ENCODE assay signal across 17 cellular contexts in genomic region chr10:24891823-24892222, GRCh38.
DNase-seq lines count a peak whose midpoint lies in the region; TF ChIP-seq lines count a peak whose summit lies in the region.
"Had no signal": no experiment of that assay in that cellular context is flagged by ENCODE, and none has a peak within 500 bp of the region (broad histone marks: within the 10 kb centered on the region; RNA-seq: fewer than 3 reads in every experiment).

No MANE protein-coding gene starts in this region.

- H3K4me3 ChIP-seq in astrocyte of the cerebellum (ENCODE audit: low read depth, low read length) (no peak overlapping the region), kidney epithelial cell (ENCODE audit: low read depth, low read length) (no peak overlapping the region), endodermal cell (ENCODE audit: low read length) (no peak overlapping the region)
- H3K4me3 ChIP-seq: spleen, vagina had no signal

- WGBS in endodermal cell (ENCODE audit: insufficient coverage in 1 of 2, insufficient read length in 1 of 2), 2 experiments = 90% methylated on average over 1 of the region's 1 CpG; no CpG with 5 or more reads in 1 of the 2 experiments

- no peak overlapping the region for H3K4me3 Mint-ChIP-seq in endodermal cell
- H3K4me3 Mint-ChIP-seq: CD8-positive, alpha-beta T cell; natural killer cell treated with Interleukin-12 subunit alpha and Interleukin-12 subunit beta and Interleukin-15 and Interleukin-18, amount 100 ng/mL, for 72 hours had no signal

- no peaks in the 10 kb centered on the region for H3K9me3 ChIP-seq in endodermal cell (ENCODE audit: control insufficient read depth, low read length)
- H3K9me3 ChIP-seq: spleen, vagina had no signal

- no peaks in the 10 kb centered on the region for H3K9me3 Mint-ChIP-seq in endodermal cell
- H3K9me3 Mint-ChIP-seq: natural killer cell treated with Interleukin-12 subunit alpha and Interleukin-12 subunit beta and Interleukin-15 and Interleukin-18, amount 100 ng/mL, for 72 hours had no signal

- no peak overlapping the region for H3K9ac ChIP-seq in endodermal cell (ENCODE audit: extremely low read depth, low read length, poor library complexity, severe bottlenecking)

- H3K36me3 Mint-ChIP-seq in endodermal cell (ENCODE audit: low read depth) = no peaks in the 10 kb centered on the region

- no peaks in the 10 kb centered on the region for H3K27me3 Mint-ChIP-seq in endodermal cell (ENCODE audit: insufficient read depth)
- H3K27me3 Mint-ChIP-seq: natural killer cell treated with Interleukin-12 subunit alpha and Interleukin-12 subunit beta and Interleukin-15 and Interleukin-18, amount 100 ng/mL, for 72 hours had no signal

- no peaks in the 10 kb centered on the region for H3K36me3 ChIP-seq in kidney epithelial cell (ENCODE audit: control insufficient read depth, insufficient read depth, low read length)
- H3K36me3 ChIP-seq in endodermal cell (ENCODE audit: control insufficient read depth, insufficient read depth, low read length) = no peaks in the 10 kb centered on the region
- H3K36me3 ChIP-seq: spleen, vagina had no signal

- no peak overlapping the region for H3K27ac Mint-ChIP-seq in endodermal cell
- H3K27ac Mint-ChIP-seq: natural killer cell treated with Interleukin-12 subunit alpha and Interleukin-12 subunit beta and Interleukin-15 and Interleukin-18, amount 100 ng/mL, for 72 hours had no signal

- H3K27ac ChIP-seq in endodermal cell (ENCODE audit: low read depth, low read length) = no peak overlapping the region
- H3K27ac ChIP-seq: spleen, vagina, VCaP had no signal

- TF ChIP-seq CTCF in astrocyte of the cerebellum (IDR thresholded peaks at IDR 0.05; ENCODE audit: low read depth, low read length, missing control alignments) = no peak
- TF ChIP-seq CTCF in kidney epithelial cell (IDR thresholded peaks at IDR 0.05; ENCODE audit: insufficient read depth, low read length, poor library complexity, severe bottlenecking) = no peak
- no peak for TF ChIP-seq CTCF in endodermal cell (conservative IDR thresholded peaks at IDR 0.05)

- in situ Hi-C loops in astrocyte of the cerebellum (cut with HindIII; ENCODE audit: low sequenced_read_pairs) = no loop called here

- DNase-seq in DMS53 treated with DMSO at 0.1 percent for 48 hours (lab: John Stamatoyannopoulos, UW; ENCODE audit: unreplicated experiment) (peak; percentile 32), NCI-H1694 (lab: John Stamatoyannopoulos, UW) (peak; percentile 16), astrocyte of the cerebellum (ENCODE audit: low read depth) (peak; percentile 77), kidney epithelial cell (ENCODE audit: low read depth) (peak; percentile 76), endodermal cell (no peak), NCI-H526 (lab: John Stamatoyannopoulos, UW) (no peak), DMS114 treated with DMSO at 0.1 percent for 48 hours (lab: John Stamatoyannopoulos, UW; ENCODE audit: unreplicated experiment) (no peak), activated T-cell treated with anti-CD3 and anti-CD28 coated beads for 4 hours (no peak)
- DNase-seq: aorta; CD8-positive, alpha-beta T cell; erythroblast; islet precursor cell; NCI-H1417; spleen had no signal

- H3K4me1 ChIP-seq in endodermal cell (ENCODE audit: control insufficient read depth, insufficient read depth, low read length) = no peaks in the 10 kb centered on the region

- H3K4me1 Mint-ChIP-seq in endodermal cell = no peaks in the 10 kb centered on the region

- H3K27me3 ChIP-seq in kidney epithelial cell (ENCODE audit: control insufficient read depth, insufficient read depth, low read length) (no peaks in the 10 kb centered on the region), endodermal cell (ENCODE audit: control insufficient read depth, insufficient read depth, low read length, poor library complexity, severe bottlenecking) (no peaks in the 10 kb centered on the region)
- H3K27me3 ChIP-seq: spleen, vagina had no signal

Comparison
In these comparisons a context has a peak if more than half of its experiments do, and no peak if none do; other contexts are left out.
1. DNase-seq: peak in DMS53 treated with DMSO at 0.1 percent for 48 hours (single experiment), NCI-H1694 (single experiment), astrocyte of the cerebellum (single experiment) and kidney epithelial cell (single experiment); none in endodermal cell (single experiment), NCI-H526 (0 of 2), DMS114 treated with DMSO at 0.1 percent for 48 hours (single experiment) and activated T-cell treated with anti-CD3 and anti-CD28 coated beads for 4 hours (single experiment).